ENCODE assay signal across 21 cellular contexts in genomic region chr11:1589996-1590395, GRCh38. TPM values are rescaled to one million over a fixed set of nuclear protein-coding genes. Genes with fewer than 3 reads are reported as not detected.
DNase-seq lines count a peak whose midpoint lies in the region; ATAC-seq and TF ChIP-seq lines count a peak whose summit lies in the region.
"Had no signal": no experiment of that assay in that cellular context is flagged by ENCODE, and none has a peak within 500 bp of the region (broad histone marks: within the 10 kb centered on the region; RNA-seq: fewer than 3 reads in every experiment).

No MANE protein-coding gene starts in this region.

- peaks cover 13% of the 10 kb centered on the region for H3K4me1 Mint-ChIP-seq in activated CD8-positive, alpha-beta T cell treated with anti-CD3 and anti-CD28 coated beads, Interleukin-2, amount 10 ng/mL, durations not matched to agents 7 days and 5 days (ENCODE audit: low read depth)
- peaks cover 14% of the 10 kb centered on the region for H3K4me1 Mint-ChIP-seq in activated CD8-positive, alpha-beta T cell treated with anti-CD3 and anti-CD28 coated beads for 36 hours (ENCODE audit: low read depth)

- H3K4me2 ChIP-seq in DOHH2 (ENCODE audit: low read length) = 0 out of 2 replicates have a peak overlapping the region, but pooled peaks have one; percentile 66

- no peak overlapping the region for H3K4me3 Mint-ChIP-seq in activated CD8-positive, alpha-beta T cell treated with anti-CD3 and anti-CD28 coated beads, Interleukin-2, amount 10 ng/mL, durations not matched to agents 7 days and 5 days
- no peak overlapping the region for H3K4me3 Mint-ChIP-seq in activated CD8-positive, alpha-beta T cell treated with anti-CD3 and anti-CD28 coated beads for 36 hours
- H3K4me3 Mint-ChIP-seq: H9 had no signal

- 84 to 93% (median 90%) methylated on average over 6 of the region's 6 CpGs for WGBS in spleen, 5 donors

- POLR2A ChIA-PET in activated CD8-positive, alpha-beta T cell treated with anti-CD3 and anti-CD28 coated beads, Interleukin-2, amount 10 ng/mL, durations not matched to agents 7 days and 5 days (lab: Charles Lee) = no interaction called here
- POLR2A ChIA-PET in activated CD8-positive, alpha-beta T cell treated with anti-CD3 and anti-CD28 coated beads for 36 hours (lab: Charles Lee) = no interaction called here

- H3K27me3 ChIP-seq in DOHH2 (ENCODE audit: control insufficient read depth, low read length) (peaks cover 8% of the 10 kb centered on the region), spleen (replicated peaks in 1 of 7) (peaks cover 0 to 69% (median 0%) of the 10 kb centered on the region in 7 donors)
- H3K27me3 ChIP-seq: Peyer's patch had no signal

- peaks cover 22% of the 10 kb centered on the region for H3K27me3 Mint-ChIP-seq in activated CD8-positive, alpha-beta T cell treated with anti-CD3 and anti-CD28 coated beads, Interleukin-2, amount 10 ng/mL, durations not matched to agents 7 days and 5 days (ENCODE audit: low read depth)
- H3K27me3 Mint-ChIP-seq in activated CD8-positive, alpha-beta T cell treated with anti-CD3 and anti-CD28 coated beads for 36 hours = peaks cover 11% of the 10 kb centered on the region

- H3K36me3 Mint-ChIP-seq in activated CD8-positive, alpha-beta T cell treated with anti-CD3 and anti-CD28 coated beads, Interleukin-2, amount 10 ng/mL, durations not matched to agents 7 days and 5 days (ENCODE audit: low read depth) = peaks cover 11% of the 10 kb centered on the region
- peaks cover 6% of the 10 kb centered on the region for H3K36me3 Mint-ChIP-seq in activated CD8-positive, alpha-beta T cell treated with anti-CD3 and anti-CD28 coated beads for 36 hours (ENCODE audit: low read depth)

- no peak for ATAC-seq in activated CD8-positive, alpha-beta T cell treated with anti-CD3 and anti-CD28 coated beads, Interleukin-2, amount 10 ng/mL, durations not matched to agents 7 days and 5 days
- ATAC-seq in activated CD8-positive, alpha-beta T cell treated with anti-CD3 and anti-CD28 coated beads for 36 hours = no peak
- ATAC-seq in GM18502 (IDR thresholded peaks at IDR 0.05; ENCODE audit: poor library complexity, unreplicated experiment) = no peak
- ATAC-seq: HepG2 had no signal

- no peaks in the 10 kb centered on the region for H3K9me2 ChIP-seq in DOHH2 (replicated peaks; ENCODE audit: control insufficient read depth, low read length)

- TF ChIP-seq CTCF in activated CD8-positive, alpha-beta T cell treated with anti-CD3 and anti-CD28 coated beads for 36 hours (IDR thresholded peaks at IDR 0.05) = no peak
- TF ChIP-seq CTCF in DOHH2 (IDR thresholded peaks at IDR 0.05; ENCODE audit: low read depth, low read length, poor library complexity, severe bottlenecking) = no peak
- no peak for TF ChIP-seq CTCF in spleen (IDR thresholded peaks at IDR 0.05 in 8 of 11, conservative IDR thresholded peaks at IDR 0.05 in 3 of 11)
- no peak for TF ChIP-seq CTCF in coronary artery (IDR thresholded peaks at IDR 0.05)

- H3K9me3 ChIP-seq in DOHH2 (ENCODE audit: control insufficient read depth, insufficient read depth, low read length) = peaks cover 14% of the 10 kb centered on the region
- peaks cover 0 to 6% (median 0%) of the 10 kb centered on the region in 8 donors for H3K9me3 ChIP-seq in spleen
- H3K9me3 ChIP-seq: A549, Peyer's patch had no signal

- H3K27ac Mint-ChIP-seq in activated CD8-positive, alpha-beta T cell treated with anti-CD3 and anti-CD28 coated beads, Interleukin-2, amount 10 ng/mL, durations not matched to agents 7 days and 5 days = peak overlapping the region; percentile 46
- no peak overlapping the region for H3K27ac Mint-ChIP-seq in activated CD8-positive, alpha-beta T cell treated with anti-CD3 and anti-CD28 coated beads for 36 hours
- H3K27ac Mint-ChIP-seq: H9 had no signal

- no peaks in the 10 kb centered on the region for H3K79me2 ChIP-seq in DOHH2 (ENCODE audit: control insufficient read depth, low read length)

- intact Hi-C loops in activated CD8-positive, alpha-beta T cell treated with anti-CD3 and anti-CD28 coated beads for 36 hours (cut with micrococcal nuclease) = no loop called here
- intact Hi-C loops in spleen (cut with DNase I; ENCODE audit: low total_unique reads) = no loop called here

- H3K4me1 ChIP-seq in DOHH2 (ENCODE audit: control insufficient read depth, low read length) (peaks cover 15% of the 10 kb centered on the region), spleen (peaks cover 3 to 22% (median 9%) of the 10 kb centered on the region in 6 donors)
- H3K4me1 ChIP-seq: Peyer's patch had no signal

- H3K27ac ChIP-seq in DOHH2 (ENCODE audit: low read depth, low read length) = peak overlapping the region; percentile 48; the same call in 1 of the 2 replicates
- peak overlapping the region; percentile 28 for H3K27ac ChIP-seq in epithelial cell of prostate
- H3K27ac ChIP-seq in spleen = peak overlapping the region in 3 of 8 donors; percentile 56 to 76 (median 75)
- no peak overlapping the region for H3K27ac ChIP-seq in coronary artery
- H3K27ac ChIP-seq: Peyer's patch had no signal

- H3K4me3 ChIP-seq in DOHH2 (ENCODE audit: low read length) (peak overlapping the region; percentile 60; the same call in 1 of the 2 replicates), spleen (no peak overlapping the region), coronary artery (no peak overlapping the region)
- H3K4me3 ChIP-seq: A549, Peyer's patch had no signal

- no peaks in the 10 kb centered on the region for H4K20me1 ChIP-seq in DOHH2 (ENCODE audit: control insufficient read depth, insufficient read depth, low read depth, low read length)

- H3K36me3 ChIP-seq in DOHH2 (ENCODE audit: control insufficient read depth, low read length) (no peaks in the 10 kb centered on the region), spleen (no peaks in the 10 kb centered on the region)
- H3K36me3 ChIP-seq: Peyer's patch had no signal

- H3F3A ChIP-seq in DOHH2 (ENCODE audit: control insufficient read depth, insufficient read depth) = no peaks in the 10 kb centered on the region

- TF ChIP-seq POLR2A in spleen (IDR thresholded peaks at IDR 0.05) = no peak

- no peak for DNase-seq in activated CD8-positive, alpha-beta T cell treated with anti-CD3 and anti-CD28 coated beads, Interleukin-2, amount 10 ng/mL, durations not matched to agents 7 days and 5 days
- no peak for DNase-seq in activated CD8-positive, alpha-beta T cell treated with anti-CD3 and anti-CD28 coated beads for 36 hours
- DNase-seq in epithelial cell of prostate (ENCODE audit: low read depth, low spot score) (no peak), spleen (peak; percentile 34), HuH-7.5 (ENCODE audit: low spot score) (no peak), coronary artery (ENCODE audit: low spot score) (no peak)
- DNase-seq: DMS 273 treated with DMSO at 0.1 percent for 48 hours, EL, H9, Karpas-422, MM.1S, NCI-H1105, NCI-H1694 treated with DMSO at 0.1 percent for 48 hours, NCI-H446 treated with DMSO at 0.1 percent for 48 hours, NCI-H82, Peyer's patch, Right ventricle myocardium superior had no signal

- H3K9me3 Mint-ChIP-seq in activated CD8-positive, alpha-beta T cell treated with anti-CD3 and anti-CD28 coated beads, Interleukin-2, amount 10 ng/mL, durations not matched to agents 7 days and 5 days (ENCODE audit: insufficient read depth) = no peaks in the 10 kb centered on the region
- H3K9me3 Mint-ChIP-seq in activated CD8-positive, alpha-beta T cell treated with anti-CD3 and anti-CD28 coated beads for 36 hours = peaks cover 5% of the 10 kb centered on the region

- CTCF ChIA-PET in activated CD8-positive, alpha-beta T cell treated with anti-CD3 and anti-CD28 coated beads, Interleukin-2, amount 10 ng/mL, durations not matched to agents 7 days and 5 days (lab: Charles Lee) = interaction anchor here (0.9 to 2.6 kb wide), 2 partner anchors 15 to 104 kb away, joined by 3 to 29 read pairs; no protein-coding TSS in a partner anchor
- CTCF ChIA-PET in activated CD8-positive, alpha-beta T cell treated with anti-CD3 and anti-CD28 coated beads for 36 hours (lab: Charles Lee) = interaction anchor here (1.4 to 4.3 kb wide), 3 partner anchors 11 to 43 kb away, joined by 3 to 42 read pairs (median 11); no protein-coding TSS in a partner anchor

RNA-seq across cellular contexts. Expression of gene KRTAP5-1, which starts 4.9 kb away (rescaled TPM):
- not detected for total RNA-seq in activated CD8-positive, alpha-beta T cell treated with anti-CD3 and anti-CD28 coated beads, Interleukin-2, amount 10 ng/mL, durations not matched to agents 7 days and 5 days
- total RNA-seq in activated CD8-positive, alpha-beta T cell treated with anti-CD3 and anti-CD28 coated beads for 36 hours = not detected
- total RNA-seq in spleen = not detected
- not detected for polyA plus RNA-seq in spleen
- total RNA-seq: H9, HepG2, Peyer's patch, Right ventricle myocardium superior had no signal
- polyA plus RNA-seq: A549, HepG2 had no signal

RNA-seq across cellular contexts. Expression of gene KRTAP5-2, which starts 8.1 kb away (rescaled TPM):
- not detected for total RNA-seq in activated CD8-positive, alpha-beta T cell treated with anti-CD3 and anti-CD28 coated beads, Interleukin-2, amount 10 ng/mL, durations not matched to agents 7 days and 5 days
- total RNA-seq in activated CD8-positive, alpha-beta T cell treated with anti-CD3 and anti-CD28 coated beads for 36 hours = not detected
- not detected for total RNA-seq in spleen
- polyA plus RNA-seq in spleen = not detected
- total RNA-seq: H9, HepG2, Peyer's patch, Right ventricle myocardium superior had no signal
- polyA plus RNA-seq: A549, HepG2 had no signal

RNA-seq across cellular contexts. Expression of gene DUSP8, which starts 17.9 kb away (rescaled TPM):
- under 1 TPM; 0.13 TPM for total RNA-seq in activated CD8-positive, alpha-beta T cell treated with anti-CD3 and anti-CD28 coated beads, Interleukin-2, amount 10 ng/mL, durations not matched to agents 7 days and 5 days
- total RNA-seq in activated CD8-positive, alpha-beta T cell treated with anti-CD3 and anti-CD28 coated beads for 36 hours = 1 to 10 TPM; 1.4 to 2.0 TPM
- 10 to 100 TPM in 1 of 7 donors, 1 to 10 TPM in 6; 1.4 to 18.4 (median 3.1) TPM for total RNA-seq in spleen
- 1 to 10 TPM in 1 of 3 donors, under 1 TPM in 2; 0.38 to 3.2 (median 0.87) TPM for polyA plus RNA-seq in spleen

RNA-seq across cellular contexts. Expression of gene KRTAP5-3, which starts 18.3 kb away (rescaled TPM):
- total RNA-seq in activated CD8-positive, alpha-beta T cell treated with anti-CD3 and anti-CD28 coated beads, Interleukin-2, amount 10 ng/mL, durations not matched to agents 7 days and 5 days = not detected
- total RNA-seq in activated CD8-positive, alpha-beta T cell treated with anti-CD3 and anti-CD28 coated beads for 36 hours = not detected
- not detected for total RNA-seq in spleen
- polyA plus RNA-seq in spleen = not detected
- total RNA-seq: H9, HepG2, Peyer's patch, Right ventricle myocardium superior had no signal
- polyA plus RNA-seq: A549, HepG2 had no signal

RNA-seq across cellular contexts. Expression of gene KRTAP5-4, which starts 31.9 kb away (rescaled TPM):
- total RNA-seq in activated CD8-positive, alpha-beta T cell treated with anti-CD3 and anti-CD28 coated beads, Interleukin-2, amount 10 ng/mL, durations not matched to agents 7 days and 5 days = not detected
- not detected for total RNA-seq in activated CD8-positive, alpha-beta T cell treated with anti-CD3 and anti-CD28 coated beads for 36 hours
- total RNA-seq in spleen = not detected
- not detected for polyA plus RNA-seq in spleen
- total RNA-seq: H9, HepG2, Peyer's patch, Right ventricle myocardium superior had no signal
- polyA plus RNA-seq: A549, HepG2 had no signal

Comparison
In these comparisons a context has a peak if more than half of its experiments do, and no peak if none do; other contexts are left out.
1. H3K27ac ChIP-seq: peak in DOHH2 (single experiment) and epithelial cell of prostate (single experiment); none in coronary artery (0 of 2).